1 cellular context compared by ENCODE assay signal in the genomic region with DNA sequence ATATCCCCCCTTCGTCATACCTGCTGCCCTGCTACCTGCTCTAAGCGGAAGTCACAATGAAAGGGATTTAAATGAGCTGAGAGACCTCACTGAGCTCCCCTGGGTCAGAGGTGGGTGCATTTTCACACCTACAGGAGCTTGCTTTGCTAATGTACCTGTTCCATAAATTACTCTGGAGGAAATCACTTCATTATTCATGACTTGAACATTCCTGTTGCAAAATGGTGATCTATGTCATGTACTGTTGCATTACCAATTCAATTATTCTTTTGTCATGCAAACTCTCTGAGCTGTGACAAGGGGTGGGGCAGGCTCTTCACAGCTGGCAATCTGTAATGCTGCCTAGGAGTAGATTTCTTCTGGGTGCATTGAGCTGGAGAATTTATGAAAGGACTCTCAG.
TF ChIP-seq lines count a peak whose summit lies in the region.

No MANE protein-coding gene starts in this region.

TF ChIP-seq in GM12878, 131 proteins besides CTCF, POLR2A, EP300 and RAD21:
- peak; percentile 65 for TF ChIP-seq MEF2B (IDR thresholded peaks at IDR 0.05; ENCODE audit: partially characterized antibody, poor library complexity, severe bottlenecking)
- TF ChIP-seq, protein P1, sequence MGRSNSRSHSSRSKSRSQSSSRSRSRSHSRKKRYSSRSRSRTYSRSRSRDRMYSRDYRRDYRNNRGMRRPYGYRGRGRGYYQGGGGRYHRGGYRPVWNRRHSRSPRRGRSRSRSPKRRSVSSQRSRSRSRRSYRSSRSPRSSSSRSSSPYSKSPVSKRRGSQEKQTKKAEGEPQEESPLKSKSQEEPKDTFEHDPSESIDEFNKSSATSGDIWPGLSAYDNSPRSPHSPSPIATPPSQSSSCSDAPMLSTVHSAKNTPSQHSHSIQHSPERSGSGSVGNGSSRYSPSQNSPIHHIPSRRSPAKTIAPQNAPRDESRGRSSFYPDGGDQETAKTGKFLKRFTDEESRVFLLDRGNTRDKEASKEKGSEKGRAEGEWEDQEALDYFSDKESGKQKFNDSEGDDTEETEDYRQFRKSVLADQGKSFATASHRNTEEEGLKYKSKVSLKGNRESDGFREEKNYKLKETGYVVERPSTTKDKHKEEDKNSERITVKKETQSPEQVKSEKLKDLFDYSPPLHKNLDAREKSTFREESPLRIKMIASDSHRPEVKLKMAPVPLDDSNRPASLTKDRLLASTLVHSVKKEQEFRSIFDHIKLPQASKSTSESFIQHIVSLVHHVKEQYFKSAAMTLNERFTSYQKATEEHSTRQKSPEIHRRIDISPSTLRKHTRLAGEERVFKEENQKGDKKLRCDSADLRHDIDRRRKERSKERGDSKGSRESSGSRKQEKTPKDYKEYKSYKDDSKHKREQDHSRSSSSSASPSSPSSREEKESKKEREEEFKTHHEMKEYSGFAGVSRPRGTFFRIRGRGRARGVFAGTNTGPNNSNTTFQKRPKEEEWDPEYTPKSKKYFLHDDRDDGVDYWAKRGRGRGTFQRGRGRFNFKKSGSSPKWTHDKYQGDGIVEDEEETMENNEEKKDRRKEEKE (IDR thresholded peaks at IDR 0.05) = no peak
- no peak for TF ChIP-seq ASH2L (IDR thresholded peaks at IDR 0.05; ENCODE audit: borderline replicate concordance, low read depth)
- no peak for TF ChIP-seq RAD51 (IDR thresholded peaks at IDR 0.05)
- 0 out of 2 replicates have a peak, but pooled peaks have one; percentile 17 for TF ChIP-seq IKZF1 (conservative IDR thresholded peaks at IDR 0.05)
- no peak for TF ChIP-seq SREBF1 (IDR thresholded peaks at IDR 0.05; ENCODE audit: low read length)
- TF ChIP-seq MXI1 (IDR thresholded peaks at IDR 0.05; ENCODE audit: low read depth, low read length) = no peak
- TF ChIP-seq ZZZ3 (IDR thresholded peaks at IDR 0.05; ENCODE audit: control insufficient read depth, insufficient read length, low read depth) = no peak
- TF ChIP-seq, protein P2, sequence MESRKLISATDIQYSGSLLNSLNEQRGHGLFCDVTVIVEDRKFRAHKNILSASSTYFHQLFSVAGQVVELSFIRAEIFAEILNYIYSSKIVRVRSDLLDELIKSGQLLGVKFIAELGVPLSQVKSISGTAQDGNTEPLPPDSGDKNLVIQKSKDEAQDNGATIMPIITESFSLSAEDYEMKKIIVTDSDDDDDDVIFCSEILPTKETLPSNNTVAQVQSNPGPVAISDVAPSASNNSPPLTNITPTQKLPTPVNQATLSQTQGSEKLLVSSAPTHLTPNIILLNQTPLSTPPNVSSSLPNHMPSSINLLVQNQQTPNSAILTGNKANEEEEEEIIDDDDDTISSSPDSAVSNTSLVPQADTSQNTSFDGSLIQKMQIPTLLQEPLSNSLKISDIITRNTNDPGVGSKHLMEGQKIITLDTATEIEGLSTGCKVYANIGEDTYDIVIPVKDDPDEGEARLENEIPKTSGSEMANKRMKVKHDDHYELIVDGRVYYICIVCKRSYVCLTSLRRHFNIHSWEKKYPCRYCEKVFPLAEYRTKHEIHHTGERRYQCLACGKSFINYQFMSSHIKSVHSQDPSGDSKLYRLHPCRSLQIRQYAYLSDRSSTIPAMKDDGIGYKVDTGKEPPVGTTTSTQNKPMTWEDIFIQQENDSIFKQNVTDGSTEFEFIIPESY (IDR thresholded peaks at IDR 0.05) = no peak
- TF ChIP-seq MTA2 (IDR thresholded peaks at IDR 0.05; ENCODE audit: low read depth) = 0 out of 2 replicates have a peak, but pooled peaks have one; percentile 13
- no peak for TF ChIP-seq TCF3 (IDR thresholded peaks at IDR 0.05; ENCODE audit: borderline replicate concordance, insufficient read depth, low read depth, low read length)
- 0 out of 2 replicates have a peak, but pooled peaks have one; percentile 13 for TF ChIP-seq NR2F1 (conservative IDR thresholded peaks at IDR 0.05)
- no peak for TF ChIP-seq ZNF207 (IDR thresholded peaks at IDR 0.05; ENCODE audit: borderline replicate concordance)
- TF ChIP-seq BCL11A (IDR thresholded peaks at IDR 0.05; ENCODE audit: low read depth, low read length) = no peak
